In genomic region chr4:81215219-81215892, GRCh38 we compare ENCODE assay signal across 1 cellular context.
TF ChIP-seq lines count a peak whose summit lies in the region.

A gene with protein sequence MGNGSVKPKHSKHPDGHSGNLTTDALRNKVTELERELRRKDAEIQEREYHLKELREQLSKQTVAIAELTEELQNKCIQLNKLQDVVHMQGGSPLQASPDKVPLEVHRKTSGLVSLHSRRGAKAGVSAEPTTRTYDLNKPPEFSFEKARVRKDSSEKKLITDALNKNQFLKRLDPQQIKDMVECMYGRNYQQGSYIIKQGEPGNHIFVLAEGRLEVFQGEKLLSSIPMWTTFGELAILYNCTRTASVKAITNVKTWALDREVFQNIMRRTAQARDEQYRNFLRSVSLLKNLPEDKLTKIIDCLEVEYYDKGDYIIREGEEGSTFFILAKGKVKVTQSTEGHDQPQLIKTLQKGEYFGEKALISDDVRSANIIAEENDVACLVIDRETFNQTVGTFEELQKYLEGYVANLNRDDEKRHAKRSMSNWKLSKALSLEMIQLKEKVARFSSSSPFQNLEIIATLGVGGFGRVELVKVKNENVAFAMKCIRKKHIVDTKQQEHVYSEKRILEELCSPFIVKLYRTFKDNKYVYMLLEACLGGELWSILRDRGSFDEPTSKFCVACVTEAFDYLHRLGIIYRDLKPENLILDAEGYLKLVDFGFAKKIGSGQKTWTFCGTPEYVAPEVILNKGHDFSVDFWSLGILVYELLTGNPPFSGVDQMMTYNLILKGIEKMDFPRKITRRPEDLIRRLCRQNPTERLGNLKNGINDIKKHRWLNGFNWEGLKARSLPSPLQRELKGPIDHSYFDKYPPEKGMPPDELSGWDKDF (minus strand): TSS chr4:81215222. CDS start chr4:81205047, 10,175 bp downstream.

TF ChIP-seq in SK-N-SH treated with all-trans-retinoic acid at 6 μM for 48 hours, 23 proteins besides CTCF, POLR2A, EP300 and RAD21 (continued from another document):
- no peak for TF ChIP-seq PATZ1 (CRISPR knock-in tag; IDR thresholded peaks at IDR 0.05; ENCODE audit: borderline replicate concordance)
- no peak for TF ChIP-seq ZFP3 (CRISPR knock-in tag; IDR thresholded peaks at IDR 0.05)
- TF ChIP-seq ARNTL (CRISPR knock-in tag; IDR thresholded peaks at IDR 0.05; ENCODE audit: borderline replicate concordance, low read depth), result no peak
